ENCODE assay signal across 1 cellular context in the genomic region with DNA sequence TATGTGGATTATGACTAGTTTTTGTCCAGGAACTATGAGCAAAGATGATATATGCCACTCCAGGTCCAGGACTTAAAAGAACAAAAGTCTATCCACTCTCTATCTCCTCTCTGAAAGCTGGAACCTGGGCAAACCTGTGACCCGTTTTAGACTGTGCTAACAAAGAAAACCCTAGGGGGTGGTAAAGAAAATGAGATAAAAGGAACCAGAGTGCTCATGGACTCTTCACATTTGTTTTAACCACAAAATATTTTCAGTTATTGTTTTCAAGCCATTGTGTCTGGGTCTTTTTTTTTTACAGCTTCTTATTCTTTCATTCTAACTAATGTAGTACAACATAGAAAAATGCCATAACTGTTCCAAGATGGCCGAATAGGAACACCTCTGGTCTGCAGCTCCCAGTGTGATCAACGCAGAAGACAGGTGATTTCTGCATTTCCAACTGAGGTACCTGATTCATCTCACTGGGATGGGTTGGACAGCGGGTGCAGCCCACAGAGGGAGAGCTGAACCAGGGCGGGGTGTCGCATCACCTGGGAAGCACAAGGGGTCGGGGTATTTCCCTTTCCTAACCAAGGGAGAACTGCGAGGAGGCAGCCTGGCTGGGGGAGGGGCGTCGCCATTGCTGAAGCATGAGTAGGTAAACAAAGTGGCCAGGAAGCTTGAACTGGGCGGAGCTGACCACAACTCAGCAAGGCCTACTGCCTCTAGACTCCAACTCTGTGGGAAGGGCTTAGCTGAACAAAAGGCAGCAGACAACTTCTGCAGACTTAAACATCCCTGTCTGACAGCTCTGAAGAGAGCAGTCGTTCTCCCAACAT.
TF ChIP-seq lines count a peak whose summit lies in the region.

No MANE protein-coding gene starts in this region.

TF ChIP-seq in GM23338, 12 proteins besides CTCF, POLR2A, EP300 and RAD21 (continued from another document):
- TF ChIP-seq, protein P1, sequence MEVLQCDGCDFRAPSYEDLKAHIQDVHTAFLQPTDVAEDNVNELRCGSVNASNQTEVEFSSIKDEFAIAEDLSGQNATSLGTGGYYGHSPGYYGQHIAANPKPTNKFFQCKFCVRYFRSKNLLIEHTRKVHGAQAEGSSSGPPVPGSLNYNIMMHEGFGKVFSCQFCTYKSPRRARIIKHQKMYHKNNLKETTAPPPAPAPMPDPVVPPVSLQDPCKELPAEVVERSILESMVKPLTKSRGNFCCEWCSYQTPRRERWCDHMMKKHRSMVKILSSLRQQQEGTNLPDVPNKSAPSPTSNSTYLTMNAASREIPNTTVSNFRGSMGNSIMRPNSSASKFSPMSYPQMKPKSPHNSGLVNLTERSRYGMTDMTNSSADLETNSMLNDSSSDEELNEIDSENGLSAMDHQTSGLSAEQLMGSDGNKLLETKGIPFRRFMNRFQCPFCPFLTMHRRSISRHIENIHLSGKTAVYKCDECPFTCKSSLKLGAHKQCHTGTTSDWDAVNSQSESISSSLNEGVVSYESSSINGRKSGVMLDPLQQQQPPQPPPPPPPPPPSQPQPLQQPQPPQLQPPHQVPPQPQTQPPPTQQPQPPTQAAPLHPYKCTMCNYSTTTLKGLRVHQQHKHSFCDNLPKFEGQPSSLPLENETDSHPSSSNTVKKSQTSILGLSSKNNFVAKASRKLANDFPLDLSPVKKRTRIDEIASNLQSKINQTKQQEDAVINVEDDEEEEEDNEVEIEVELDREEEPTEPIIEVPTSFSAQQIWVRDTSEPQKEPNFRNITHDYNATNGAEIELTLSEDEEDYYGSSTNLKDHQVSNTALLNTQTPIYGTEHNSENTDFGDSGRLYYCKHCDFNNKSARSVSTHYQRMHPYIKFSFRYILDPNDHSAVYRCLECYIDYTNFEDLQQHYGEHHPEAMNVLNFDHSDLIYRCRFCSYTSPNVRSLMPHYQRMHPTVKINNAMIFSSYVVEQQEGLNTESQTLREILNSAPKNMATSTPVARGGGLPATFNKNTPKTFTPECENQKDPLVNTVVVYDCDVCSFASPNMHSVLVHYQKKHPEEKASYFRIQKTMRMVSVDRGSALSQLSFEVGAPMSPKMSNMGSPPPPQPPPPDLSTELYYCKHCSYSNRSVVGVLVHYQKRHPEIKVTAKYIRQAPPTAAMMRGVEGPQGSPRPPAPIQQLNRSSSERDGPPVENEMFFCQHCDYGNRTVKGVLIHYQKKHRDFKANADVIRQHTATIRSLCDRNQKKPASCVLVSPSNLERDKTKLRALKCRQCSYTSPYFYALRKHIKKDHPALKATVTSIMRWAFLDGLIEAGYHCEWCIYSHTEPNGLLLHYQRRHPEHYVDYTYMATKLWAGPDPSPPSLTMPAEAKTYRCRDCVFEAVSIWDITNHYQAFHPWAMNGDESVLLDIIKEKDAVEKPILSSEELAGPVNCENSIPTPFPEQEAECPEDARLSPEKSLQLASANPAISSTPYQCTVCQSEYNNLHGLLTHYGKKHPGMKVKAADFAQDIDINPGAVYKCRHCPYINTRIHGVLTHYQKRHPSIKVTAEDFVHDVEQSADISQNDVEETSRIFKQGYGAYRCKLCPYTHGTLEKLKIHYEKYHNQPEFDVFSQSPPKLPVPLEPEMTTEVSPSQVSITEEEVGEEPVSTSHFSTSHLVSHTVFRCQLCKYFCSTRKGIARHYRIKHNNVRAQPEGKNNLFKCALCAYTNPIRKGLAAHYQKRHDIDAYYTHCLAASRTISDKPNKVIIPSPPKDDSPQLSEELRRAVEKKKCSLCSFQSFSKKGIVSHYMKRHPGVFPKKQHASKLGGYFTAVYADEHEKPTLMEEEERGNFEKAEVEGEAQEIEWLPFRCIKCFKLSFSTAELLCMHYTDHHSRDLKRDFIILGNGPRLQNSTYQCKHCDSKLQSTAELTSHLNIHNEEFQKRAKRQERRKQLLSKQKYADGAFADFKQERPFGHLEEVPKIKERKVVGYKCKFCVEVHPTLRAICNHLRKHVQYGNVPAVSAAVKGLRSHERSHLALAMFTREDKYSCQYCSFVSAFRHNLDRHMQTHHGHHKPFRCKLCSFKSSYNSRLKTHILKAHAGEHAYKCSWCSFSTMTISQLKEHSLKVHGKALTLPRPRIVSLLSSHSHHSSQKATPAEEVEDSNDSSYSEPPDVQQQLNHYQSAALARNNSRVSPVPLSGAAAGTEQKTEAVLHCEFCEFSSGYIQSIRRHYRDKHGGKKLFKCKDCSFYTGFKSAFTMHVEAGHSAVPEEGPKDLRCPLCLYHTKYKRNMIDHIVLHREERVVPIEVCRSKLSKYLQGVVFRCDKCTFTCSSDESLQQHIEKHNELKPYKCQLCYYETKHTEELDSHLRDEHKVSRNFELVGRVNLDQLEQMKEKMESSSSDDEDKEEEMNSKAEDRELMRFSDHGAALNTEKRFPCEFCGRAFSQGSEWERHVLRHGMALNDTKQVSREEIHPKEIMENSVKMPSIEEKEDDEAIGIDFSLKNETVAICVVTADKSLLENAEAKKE (CRISPR knock-in tag; IDR thresholded peaks at IDR 0.05) = no peak
- TF ChIP-seq CREB1 (CRISPR knock-in tag; IDR thresholded peaks at IDR 0.05; ENCODE audit: low read depth) (no peak), ZNF114 (CRISPR knock-in tag; IDR thresholded peaks at IDR 0.05) (no peak), STAT1 (IDR thresholded peaks at IDR 0.05; ENCODE audit: unreplicated experiment) (no peak)
